In the genomic region with DNA sequence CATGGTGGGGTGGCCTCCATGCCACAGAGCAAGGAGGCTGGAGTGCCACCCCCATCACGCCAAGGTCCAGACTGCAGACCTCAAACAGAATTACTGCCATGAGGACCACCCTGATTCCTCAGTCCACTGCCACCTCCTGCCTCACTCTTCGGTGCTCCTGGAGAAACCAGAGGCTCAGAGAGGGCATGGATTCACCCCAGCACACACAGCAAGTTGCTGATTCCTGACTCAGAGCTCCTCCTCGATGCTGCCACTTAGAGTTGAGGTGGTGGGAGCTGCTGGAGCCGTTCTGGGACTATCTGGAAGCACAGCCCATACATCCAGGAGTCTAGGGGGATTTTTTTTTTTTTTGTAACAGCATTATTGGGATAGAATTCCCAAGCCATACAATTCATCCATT, we compare ENCODE assay signal across 2 cellular contexts.
TF ChIP-seq lines count a peak whose summit lies in the region.

No MANE protein-coding gene starts in this region.

TF ChIP-seq in IMR-90, 13 proteins besides CTCF, POLR2A, EP300 and RAD21:
- TF ChIP-seq MAFK (IDR thresholded peaks at IDR 0.05; ENCODE audit: low read depth, low read length) (no peak), MAZ (IDR thresholded peaks at IDR 0.05; ENCODE audit: borderline replicate concordance, low read depth, low read length) (no peak), CEBPB (IDR thresholded peaks at IDR 0.05; ENCODE audit: low read depth, low read length) (no peak), CHD1 (IDR thresholded peaks at IDR 0.05; ENCODE audit: low read depth, low read length) (no peak), FOS (IDR thresholded peaks at IDR 0.05; ENCODE audit: low read depth, low read length) (no peak), SMC3 (IDR thresholded peaks at IDR 0.05; ENCODE audit: low read depth, low read length) (no peak)

TF ChIP-seq in GM12891, 5 proteins besides CTCF, POLR2A, EP300 and RAD21:
- TF ChIP-seq POU2F2 (IDR thresholded peaks at IDR 0.05; ENCODE audit: low read depth, low read length) (no peak), SPI1 (IDR thresholded peaks at IDR 0.05; ENCODE audit: low read depth, low read length) (no peak), TAF1 (IDR thresholded peaks at IDR 0.05; ENCODE audit: low read depth, low read length) (no peak), PAX5 (IDR thresholded peaks at IDR 0.05; ENCODE audit: insufficient read depth, low read length, severe bottlenecking) (no peak), POLR2AphosphoS5 (IDR thresholded peaks at IDR 0.05; ENCODE audit: low read depth, low read length) (no peak)
